Comparison of ENCODE assay signal across 18 cellular contexts in the genomic region with DNA sequence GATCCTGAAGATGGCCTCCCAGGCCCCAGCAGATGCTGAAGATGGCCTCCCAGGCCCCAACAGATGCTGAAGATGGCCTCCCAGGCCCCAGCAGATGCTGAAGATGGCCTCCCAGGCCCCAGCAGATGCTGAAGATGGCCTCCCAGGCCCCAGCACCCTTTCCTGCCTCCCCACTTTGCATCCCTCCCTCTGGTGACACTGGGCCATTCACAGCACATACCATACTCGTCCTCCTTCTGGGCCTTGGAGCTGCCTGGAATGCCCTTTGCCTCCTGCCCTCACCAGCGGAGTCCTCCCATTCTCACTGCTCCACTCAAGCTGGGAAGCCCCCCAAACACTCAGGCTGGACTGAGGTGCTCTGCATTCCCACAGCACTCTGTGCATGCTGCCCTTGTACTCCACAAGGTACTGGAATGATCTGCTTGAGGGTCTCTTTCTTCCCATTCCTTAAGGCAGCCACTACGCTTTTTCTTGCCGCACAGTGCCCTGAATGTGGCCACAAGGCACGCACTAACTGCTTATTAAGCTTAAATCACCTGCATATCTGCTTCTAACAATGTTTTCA.
A peak's percentile ranks its signal among the peaks of the same experiment; 100 is the strongest.
DNase-seq lines count a peak whose midpoint lies in the region; FAIRE-seq and TF ChIP-seq lines count a peak whose summit lies in the region.
"Had no signal": no experiment of that assay in that cellular context is flagged by ENCODE, and none has a peak within 500 bp of the region (broad histone marks: within the 10 kb centered on the region; RNA-seq: fewer than 3 reads in every experiment).

No MANE protein-coding gene starts in this region.

- no CpG with 5 or more reads among the region's 5 CpGs for WGBS in H9 (ENCODE audit: extremely low coverage, insufficient read length, low lambda C conversion rate)
- WGBS in mesenchymal stem cell = 98% methylated on average over 4 of the region's 5 CpGs
- WGBS in trophoblast cell (ENCODE audit: extremely low coverage, insufficient coverage, insufficient read length) = no CpG with 5 or more reads among the region's 5 CpGs

- H3K23me2 ChIP-seq in H9 (ENCODE audit: insufficient read length, low read depth, low read length, poor library complexity, severe bottlenecking) = no peaks in the 10 kb centered on the region

- no peak overlapping the region for H2BK12ac ChIP-seq in H9 (ENCODE audit: insufficient read length, low read depth, low read length)
- peak overlapping the region in 1 of 2 experiments; percentile 45 for H2BK12ac ChIP-seq in mesenchymal stem cell (ENCODE audit: low read length in 2 of 2)
- H2BK12ac ChIP-seq in trophoblast cell (ENCODE audit: low read length) = peak overlapping the region; percentile 68

- H3K4me1 Mint-ChIP-seq in H9 = peaks cover 0 to 3% of the 10 kb centered on the region in 2 experiments; a peak in 1 of 4 replicates
- H3K4me1 Mint-ChIP-seq: B cell had no signal

- H4K5ac ChIP-seq in H9 (ENCODE audit: insufficient read length, low read depth, low read length) = no peak overlapping the region

- H3K79me1 ChIP-seq in H9 (ENCODE audit: insufficient read depth, low read depth, low read length, poor library complexity, severe bottlenecking) (no peaks in the 10 kb centered on the region), mesenchymal stem cell (replicated peaks; ENCODE audit: low read length, poor library complexity, severe bottlenecking) (no peaks in the 10 kb centered on the region), trophoblast cell (ENCODE audit: low read length) (peaks cover 2% of the 10 kb centered on the region)

- H2AFZ ChIP-seq in H9 (ENCODE audit: low read length) = no peak overlapping the region
- H2AFZ ChIP-seq in mesenchymal stem cell (ENCODE audit: low read depth, low read length) = no peak overlapping the region
- H2AFZ ChIP-seq in trophoblast cell (ENCODE audit: insufficient read depth, low read length, poor library complexity) = no peak overlapping the region

- H3T11ph ChIP-seq in H9 (ENCODE audit: low read length) = no peak overlapping the region

- H3K27ac Mint-ChIP-seq in H9 = peak overlapping the region in 2 of 3 experiments; percentile 2 to 46; a peak in 1 of 7 replicates
- H3K27ac Mint-ChIP-seq: B cell; CD8-positive, alpha-beta T cell had no signal

- no peaks in the 10 kb centered on the region for H4K20me1 ChIP-seq in H9 (ENCODE audit: control insufficient read depth, insufficient read depth, insufficient read length)
- H4K20me1 ChIP-seq: BLaER1 treated with 17β-estradiol and CSF1 and Interleukin-3, amounts not matched to agents 10 nM and 100 nM had no signal

- no peak overlapping the region for H4K8ac ChIP-seq in H9 (replicated peaks; ENCODE audit: insufficient read length, low read depth, low read length)
- peak overlapping the region; percentile 7 for H4K8ac ChIP-seq in mesenchymal stem cell (ENCODE audit: low read length)
- H4K8ac ChIP-seq in trophoblast cell (ENCODE audit: low read depth, low read length) = no peak overlapping the region

- H3K36me3 ChIP-seq in bronchial epithelial cell (ENCODE audit: control insufficient read depth, insufficient read depth, low read length) = no peaks in the 10 kb centered on the region
- H3K36me3 ChIP-seq in mesenchymal stem cell (ENCODE audit: control insufficient read depth in 1 of 2, insufficient read depth in 2 of 2, low read depth in 1 of 2, low read length in 2 of 2) = no peaks in the 10 kb centered on the region
- H3K36me3 ChIP-seq in trophoblast cell (ENCODE audit: control insufficient read depth in 1 of 2, insufficient read depth in 2 of 2, low read length in 2 of 2) = no peaks in the 10 kb centered on the region
- H3K36me3 ChIP-seq: BLaER1 treated with 17β-estradiol and CSF1 and Interleukin-3, amounts not matched to agents 10 nM and 100 nM had no signal

- H4K91ac ChIP-seq in H9 (ENCODE audit: insufficient read length, low read depth, low read length) (no peak overlapping the region), mesenchymal stem cell (ENCODE audit: low read length) (peak overlapping the region; percentile 14), trophoblast cell (ENCODE audit: low read depth, low read length) (no peak overlapping the region)

- H3K9me3 Mint-ChIP-seq in H9 = peaks cover 0 to 2% of the 10 kb centered on the region in 2 experiments; a peak in 2 of 5 replicates
- H3K9me3 Mint-ChIP-seq: CD8-positive, alpha-beta T cell had no signal

- H2BK5ac ChIP-seq in H9 (ENCODE audit: insufficient read length, low read length) = no peak overlapping the region
- H2BK5ac ChIP-seq in mesenchymal stem cell (ENCODE audit: low read depth, low read length, poor library complexity, severe bottlenecking) = no peak overlapping the region
- no peak overlapping the region for H2BK5ac ChIP-seq in trophoblast cell (ENCODE audit: low read depth, low read length, poor library complexity)

- H3K18ac ChIP-seq in H9 (ENCODE audit: insufficient read length, low read depth, low read length) = no peak overlapping the region
- H3K18ac ChIP-seq in mesenchymal stem cell (ENCODE audit: low read depth in 1 of 2, low read length in 2 of 2) = peak overlapping the region in 1 of 2 experiments; percentile 54
- no peak overlapping the region for H3K18ac ChIP-seq in trophoblast cell (ENCODE audit: low read length)

- H2AK5ac ChIP-seq in H9 (ENCODE audit: insufficient read length, low read length) (no peak overlapping the region), mesenchymal stem cell (ENCODE audit: low read length, severe bottlenecking) (no peak overlapping the region), trophoblast cell (ENCODE audit: low read length) (peak overlapping the region; percentile 80)

- H3K4me3 Mint-ChIP-seq in H9 = no peak overlapping the region; a peak in 1 of 5 replicates
- H3K4me3 Mint-ChIP-seq: B cell; CD8-positive, alpha-beta T cell had no signal

- H2BK120ac ChIP-seq in H9 (ENCODE audit: low read depth, low read length, poor library complexity, severe bottlenecking) = no peak overlapping the region
- no peak overlapping the region for H2BK120ac ChIP-seq in mesenchymal stem cell (ENCODE audit: low read depth, low read length)
- peak overlapping the region; percentile 54 for H2BK120ac ChIP-seq in trophoblast cell (ENCODE audit: insufficient read depth, low read length, poor library complexity)

- no peak overlapping the region for H2BK20ac ChIP-seq in H9 (ENCODE audit: low read depth, low read length, poor library complexity, severe bottlenecking)

- TF ChIP-seq CTCF in H9 (conservative IDR thresholded peaks at IDR 0.05) = no peak
- no peak for TF ChIP-seq CTCF in bronchial epithelial cell (IDR thresholded peaks at IDR 0.05; ENCODE audit: insufficient read depth, low read length, severe bottlenecking)
- no peak for TF ChIP-seq CTCF in GM10266 (IDR thresholded peaks at IDR 0.05; ENCODE audit: control insufficient read depth, insufficient read depth, low read depth, missing control alignments)

- H3K79me2 ChIP-seq in H9 (ENCODE audit: insufficient read depth, low read length) (no peaks in the 10 kb centered on the region), trophoblast cell (ENCODE audit: control insufficient read depth, insufficient read depth, low read length, poor library complexity) (no peaks in the 10 kb centered on the region)

- H3K4me3 ChIP-seq in bronchial epithelial cell (ENCODE audit: low read depth, low read length) = no peak overlapping the region
- H3K4me3 ChIP-seq in mesenchymal stem cell (ENCODE audit: insufficient read depth in 1 of 2, low read depth in 1 of 2, low read length in 2 of 2) = no peak overlapping the region
- H3K4me3 ChIP-seq in trophoblast cell (ENCODE audit: low read depth, low read length) = no peak overlapping the region
- H3K4me3 ChIP-seq: BLaER1 treated with 17β-estradiol and CSF1 and Interleukin-3, amounts not matched to agents 10 nM and 100 nM; GM12878 had no signal

- FAIRE-seq in bronchial epithelial cell (lab: Jason Lieb, UNC) = peak; percentile 62
- FAIRE-seq: GM12878, HepG2 had no signal

- H3K4ac ChIP-seq in H9 (ENCODE audit: low read depth, low read length) (no peak overlapping the region), mesenchymal stem cell (ENCODE audit: low read depth in 1 of 2, low read length in 2 of 2) (peak overlapping the region in 1 of 2 experiments; percentile 45), trophoblast cell (ENCODE audit: low read depth, low read length) (no peak overlapping the region)

- H3K9me3 ChIP-seq in H9 (ENCODE audit: control insufficient read depth, low read depth, low read length) (no peaks in the 10 kb centered on the region), mesenchymal stem cell (ENCODE audit: control insufficient read depth, low read length) (no peaks in the 10 kb centered on the region), trophoblast cell (ENCODE audit: insufficient read depth, low read depth, low read length) (peaks cover 2% of the 10 kb centered on the region)
- H3K9me3 ChIP-seq: BLaER1 treated with 17β-estradiol and CSF1 and Interleukin-3, amounts not matched to agents 10 nM and 100 nM had no signal

- H3K9ac ChIP-seq in H9 (ENCODE audit: extremely low read depth, insufficient read length, low read length) (no peak overlapping the region), mesenchymal stem cell (ENCODE audit: low read length) (no peak overlapping the region), trophoblast cell (ENCODE audit: low read length) (no peak overlapping the region)

- peaks cover 0 to 2% (median 0%) of the 10 kb centered on the region in 3 experiments; a peak in 2 of 7 replicates for H3K36me3 Mint-ChIP-seq in H9 (ENCODE audit: insufficient read depth in 1 of 3, low read depth in 3 of 3)
- H3K36me3 Mint-ChIP-seq: CD8-positive, alpha-beta T cell had no signal

- H2BK15ac ChIP-seq in H9 (ENCODE audit: low read depth, low read length) (no peak overlapping the region), mesenchymal stem cell (ENCODE audit: low read depth, poor library complexity, severe bottlenecking) (peak overlapping the region; percentile 2)

- no peak overlapping the region for H4K12ac ChIP-seq in trophoblast cell (ENCODE audit: low read depth, low read length)

- H3K4me2 ChIP-seq in H9 (ENCODE audit: insufficient read depth, insufficient read length, low read length) = no peak overlapping the region
- no peak overlapping the region for H3K4me2 ChIP-seq in mesenchymal stem cell (ENCODE audit: low read length, poor library complexity, severe bottlenecking)
- no peak overlapping the region for H3K4me2 ChIP-seq in trophoblast cell (ENCODE audit: low read length)

- H3K27ac ChIP-seq in H9 (ENCODE audit: insufficient read length, low read depth, low read length) (no peak overlapping the region), mesenchymal stem cell (ENCODE audit: low read length, poor library complexity, severe bottlenecking) (no peak overlapping the region), trophoblast cell (ENCODE audit: low read depth, low read length) (no peak overlapping the region)

- H3K27me3 Mint-ChIP-seq in H9 (ENCODE audit: low read depth) = no peaks in the 10 kb centered on the region; the same call in 1 of the 2 replicates
- H3K27me3 Mint-ChIP-seq: B cell had no signal

- H3K4me1 ChIP-seq in H9 (ENCODE audit: insufficient read depth, low read length) = no peaks in the 10 kb centered on the region
- H3K4me1 ChIP-seq in mesenchymal stem cell (ENCODE audit: control insufficient read depth, insufficient read depth, low read depth, low read length) = peaks cover 2% of the 10 kb centered on the region
- peaks cover 3% of the 10 kb centered on the region in 2 experiments for H3K4me1 ChIP-seq in trophoblast cell (ENCODE audit: control insufficient read depth in 1 of 2, insufficient read depth in 2 of 2, low read length in 2 of 2)

- H3K56ac ChIP-seq in H9 (ENCODE audit: insufficient read length, low read depth, low read length) = no peak overlapping the region

- H3K14ac ChIP-seq in H9 (ENCODE audit: insufficient read depth, low read length) (no peak overlapping the region), mesenchymal stem cell (ENCODE audit: low read length in 2 of 2) (no peak overlapping the region), trophoblast cell (ENCODE audit: low read length) (peak overlapping the region; percentile 63)

- peak; percentile 2 for DNase-seq in H9
- no peak for DNase-seq in bronchial epithelial cell (ENCODE audit: low read depth)
- no peak for DNase-seq in mesenchymal stem cell
- DNase-seq in trophoblast cell = no peak
- no peak for DNase-seq in GM10266 (ENCODE audit: extremely low spot score)
- no peak for DNase-seq in stimulated activated naive CD4-positive, alpha-beta T cell (lab: John Stamatoyannopoulos, UW)
- no peak for DNase-seq in amniotic stem cell (lab: John Stamatoyannopoulos, UW)
- DNase-seq in NCI-H510A treated with DMSO at 0.1 percent for 48 hours (lab: John Stamatoyannopoulos, UW) = no peak
- DNase-seq: Calu3; CD8-positive, alpha-beta T cell; DMS79 treated with DMSO at 0.1 percent for 48 hours; GF-D8; GOT3; H7 had no signal

- H3K27me3 ChIP-seq in H9 (ENCODE audit: insufficient read depth, low read length) = no peaks in the 10 kb centered on the region
- H3K27me3 ChIP-seq in bronchial epithelial cell (ENCODE audit: control insufficient read depth, insufficient read depth, low read length) = peaks cover 9% of the 10 kb centered on the region
- H3K27me3 ChIP-seq in mesenchymal stem cell (ENCODE audit: control insufficient read depth in 1 of 2, insufficient read depth in 1 of 2, low read length in 2 of 2) = no peaks in the 10 kb centered on the region
- no peaks in the 10 kb centered on the region for H3K27me3 ChIP-seq in trophoblast cell (ENCODE audit: insufficient read depth, low read length)
- H3K27me3 ChIP-seq: BLaER1 treated with 17β-estradiol and CSF1 and Interleukin-3, amounts not matched to agents 10 nM and 100 nM had no signal

- H3K23ac ChIP-seq in H9 (ENCODE audit: insufficient read length, low read depth, low read length) = no peak overlapping the region
- no peak overlapping the region for H3K23ac ChIP-seq in mesenchymal stem cell (ENCODE audit: low read length in 2 of 2)
- H3K23ac ChIP-seq in trophoblast cell (ENCODE audit: low read length) = no peak overlapping the region
